Comparison of ENCODE assay signal across 11 cellular contexts in the genomic region with DNA sequence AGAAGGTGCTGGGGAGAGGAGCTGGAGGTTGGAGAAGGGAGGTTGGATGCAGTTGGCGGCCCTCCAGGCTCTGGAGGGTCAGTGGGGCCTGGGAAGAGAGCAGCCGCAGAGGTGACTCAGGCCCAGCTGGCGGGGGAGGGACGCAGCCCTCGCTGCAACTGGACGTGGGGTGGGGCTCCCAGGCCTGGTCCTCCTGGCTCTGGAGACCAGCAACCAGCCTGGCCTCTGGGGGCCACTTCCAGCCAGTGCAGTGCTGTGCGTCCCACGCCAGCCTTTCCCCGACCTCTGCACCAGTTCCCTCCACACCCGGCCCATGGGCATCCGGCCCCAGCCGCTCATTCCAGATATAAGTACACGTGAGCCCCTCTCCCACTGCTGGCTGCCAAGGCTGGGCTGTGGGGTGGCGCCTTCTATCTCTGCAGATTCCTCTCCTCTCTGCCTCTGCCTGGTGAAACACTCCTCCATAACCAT. TPM values are rescaled to one million over a fixed set of nuclear protein-coding genes. Genes with fewer than 3 reads are reported as not detected.
A peak's percentile ranks its signal among the peaks of the same experiment; 100 is the strongest.
DNase-seq lines count a peak whose midpoint lies in the region; TF ChIP-seq lines count a peak whose summit lies in the region.
"Had no signal": no experiment of that assay in that cellular context is flagged by ENCODE, and none has a peak within 500 bp of the region (broad histone marks: within the 10 kb centered on the region; RNA-seq: fewer than 3 reads in every experiment).

No MANE protein-coding gene starts in this region.

- intact Hi-C loops in cardiac septum (cut with DNase I) (no loop called here), dorsolateral prefrontal cortex (cut with DNase I) (loop anchor here in 1 of 2 donors (2.0 kb wide), 1 partner anchor 62 kb away; no protein-coding TSS in a partner anchor)

- no peaks in the 10 kb centered on the region for H3K4me1 ChIP-seq in Karpas-422 (ENCODE audit: low read length)

- TF ChIP-seq CTCF in retinal pigment epithelial cell (conservative IDR thresholded peaks at IDR 0.05; ENCODE audit: low read depth, low read length): peak; percentile 23
- TF ChIP-seq CTCF in dorsolateral prefrontal cortex (IDR thresholded peaks at IDR 0.05 in 54 of 56, conservative IDR thresholded peaks at IDR 0.05 in 2 of 56; ENCODE audit: low read depth in 1 of 56, partially characterized antibody in 56 of 56): no peak
- TF ChIP-seq CTCF in endothelial cell (IDR thresholded peaks at IDR 0.05; ENCODE audit: unreplicated experiment): no peak

- H3K4me3 ChIP-seq in retinal pigment epithelial cell (ENCODE audit: low read length) (no peak overlapping the region), Karpas-422 (ENCODE audit: low read length) (no peak overlapping the region), dorsolateral prefrontal cortex (no peak overlapping the region)

- no peaks in the 10 kb centered on the region for H3K9me3 ChIP-seq in Karpas-422 (ENCODE audit: low read length)

- peaks cover 20% of the 10 kb centered on the region for H3K27me3 Mint-ChIP-seq in endothelial cell (ENCODE audit: unreplicated experiment)

- peak; percentile 97 for DNase-seq in Daoy (ENCODE audit: low read depth)
- DNase-seq in T1000 (lab: John Stamatoyannopoulos, UW): peak; percentile 68
- peak; percentile 84 for DNase-seq in cardiac septum (ENCODE audit: low spot score)
- peak; percentile 92 for DNase-seq in retinal pigment epithelial cell (ENCODE audit: low read depth)
- no peak for DNase-seq in Karpas-422
- DNase-seq in dorsolateral prefrontal cortex: no peak
- no peak for DNase-seq in KG1 (lab: John Stamatoyannopoulos, UW)
- DNase-seq in endothelial cell (ENCODE audit: low spot score): no peak
- DNase-seq: NCI-H1092 had no signal

- H3K27ac ChIP-seq in Karpas-422 (ENCODE audit: low read length) (no peak overlapping the region), dorsolateral prefrontal cortex (peak overlapping the region in 3 of 59 donors; percentile 5 to 40 (median 22))

- H4K20me1 ChIP-seq in Karpas-422 (ENCODE audit: insufficient read depth, low read depth, low read length): no peaks in the 10 kb centered on the region

- H3K4me3 Mint-ChIP-seq in endothelial cell (ENCODE audit: unreplicated experiment): no peak overlapping the region
- H3K4me3 Mint-ChIP-seq: T-helper 1 cell treated with Interleukin-12 subunit alpha and Interleukin-12 subunit beta and Interleukin-4 antibody, amounts not matched to agents 30 μg/mL and 1 μg/mL, for 36 hours had no signal

- H3K36me3 Mint-ChIP-seq in endothelial cell (ENCODE audit: low read depth, unreplicated experiment): no peaks in the 10 kb centered on the region
- H3K36me3 Mint-ChIP-seq: activated naive CD4-positive, alpha-beta T cell treated with anti-CD3 and anti-CD28 coated beads, Interleukin-2, amount 50 U/mL, for 72 hours had no signal

- no peaks in the 10 kb centered on the region for H3K27me3 ChIP-seq in Karpas-422 (ENCODE audit: low read length)
- peaks cover 0 to under 1% (median 0%) of the 10 kb centered on the region in 45 donors for H3K27me3 ChIP-seq in dorsolateral prefrontal cortex

- H3K36me3 ChIP-seq in Karpas-422 (ENCODE audit: insufficient read depth, low read length): no peaks in the 10 kb centered on the region

- no peaks in the 10 kb centered on the region for H3K9me2 ChIP-seq in Karpas-422 (replicated peaks; ENCODE audit: insufficient read depth, low read length)

- no peak overlapping the region for H2AFZ ChIP-seq in Karpas-422 (ENCODE audit: low read length)

- H3K9me3 Mint-ChIP-seq in endothelial cell (ENCODE audit: unreplicated experiment): no peaks in the 10 kb centered on the region
- H3K9me3 Mint-ChIP-seq: activated naive CD4-positive, alpha-beta T cell treated with anti-CD3 and anti-CD28 coated beads, Interleukin-2, amount 50 U/mL, for 72 hours; T-helper 1 cell treated with Interleukin-12 subunit alpha and Interleukin-12 subunit beta and Interleukin-4 antibody, amounts not matched to agents 30 μg/mL and 1 μg/mL, for 36 hours had no signal

- H3K4me1 Mint-ChIP-seq in endothelial cell (ENCODE audit: unreplicated experiment): peaks cover 6% of the 10 kb centered on the region

- H3K4me2 ChIP-seq in Karpas-422 (ENCODE audit: low read depth, low read length, poor library complexity, severe bottlenecking): no peak overlapping the region

- H3K27ac Mint-ChIP-seq in endothelial cell (ENCODE audit: unreplicated experiment): no peak overlapping the region
- H3K27ac Mint-ChIP-seq: activated naive CD4-positive, alpha-beta T cell treated with anti-CD3 and anti-CD28 coated beads, Interleukin-2, amount 50 U/mL, for 72 hours; T-helper 1 cell treated with Interleukin-12 subunit alpha and Interleukin-12 subunit beta and Interleukin-4 antibody, amounts not matched to agents 30 μg/mL and 1 μg/mL, for 36 hours had no signal

- no peaks in the 10 kb centered on the region for H3K79me2 ChIP-seq in Karpas-422 (ENCODE audit: low read length)

- no peak overlapping the region for H3K9ac ChIP-seq in Karpas-422 (ENCODE audit: low read length)

RNA-seq across cellular contexts. Expression of a gene that starts 38.0 kb away (rescaled TPM):
- 29.5 and 38.9 TPM in 2 replicates for total RNA-seq in Daoy (2014; rRNA removed; shearing (Covaris generic))
- total RNA-seq in cardiac septum (77.0 TPM), dorsolateral prefrontal cortex (10 to 100 TPM in 118 of 120 experiments, 1 to 10 TPM in 2; 9.3 to 67.9 (median 18.9) TPM), endothelial cell (ENCODE audit: unreplicated experiment) (61.1 TPM)
- total RNA-seq in Karpas-422 (2014; rRNA removed; shearing (Covaris generic); ENCODE audit: low replicate concordance): 0.11 and 0.36 TPM in 2 replicates

Comparison
In these comparisons a context has a peak if more than half of its experiments do, and no peak if none do; other contexts are left out.
1. DNase-seq: peak in Daoy (single experiment), T1000 (single experiment), cardiac septum (single experiment) and retinal pigment epithelial cell (single experiment); none in Karpas-422 (single experiment), dorsolateral prefrontal cortex (0 of 10), KG1 (single experiment) and endothelial cell (single experiment).